20 cellular contexts compared by ENCODE assay signal in the genomic region with DNA sequence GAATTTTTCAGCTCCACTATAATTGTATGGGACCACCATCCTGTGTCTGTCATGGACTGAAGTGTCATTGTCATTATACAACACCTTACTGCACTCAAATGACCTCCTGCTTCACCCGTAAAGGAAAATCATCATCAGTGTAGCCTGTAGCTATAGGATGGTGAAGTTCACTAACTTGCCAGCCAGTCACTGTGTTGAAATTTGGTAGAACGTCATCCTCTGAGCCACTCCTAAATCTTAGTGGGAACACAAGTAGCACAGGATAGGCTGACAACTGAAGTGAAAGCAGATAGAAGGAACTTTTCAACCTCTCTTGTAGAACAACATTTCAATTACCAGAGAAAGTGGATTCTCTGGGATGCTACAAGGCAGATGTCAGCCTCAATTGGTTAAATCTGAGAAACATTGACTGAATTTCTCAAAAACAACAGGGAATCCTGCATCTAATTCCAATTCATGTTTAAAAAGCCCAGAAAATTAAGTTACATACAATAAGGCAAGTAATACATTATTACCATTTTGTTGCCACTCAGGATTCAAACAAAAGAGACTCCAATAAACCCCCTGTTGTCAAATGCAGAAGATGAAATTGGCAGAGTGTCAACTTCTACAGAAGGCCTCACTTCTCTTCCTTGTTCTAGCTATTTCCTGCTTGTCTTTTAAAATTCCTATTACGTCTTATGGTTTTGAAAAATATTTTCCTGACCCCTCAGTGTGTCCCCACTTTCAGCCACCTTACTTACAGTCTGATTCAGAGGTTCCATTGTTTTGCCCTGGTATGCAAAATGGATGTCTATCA.
DNase-seq lines count a peak whose midpoint lies in the region; ATAC-seq, FAIRE-seq and TF ChIP-seq lines count a peak whose summit lies in the region.
"Had no signal": no experiment of that assay in that cellular context is flagged by ENCODE, and none has a peak within 500 bp of the region (broad histone marks: within the 10 kb centered on the region; RNA-seq: fewer than 3 reads in every experiment).

No MANE protein-coding gene starts in this region.

- CTCF ChIA-PET in endothelial cell of umbilical vein (lab: Charles Lee) = no interaction called here

- no peak overlapping the region for H3K4me3 ChIP-seq in endothelial cell of umbilical vein (replicated peaks in 1 of 3; ENCODE audit: insufficient read depth in 1 of 3, low read depth in 1 of 3, low read length in 3 of 3)
- H3K4me3 ChIP-seq: stomach, upper lobe of right lung had no signal

- TF ChIP-seq POLR2A in endothelial cell of umbilical vein (IDR thresholded peaks at IDR 0.05; ENCODE audit: low read depth, low read length) = no peak

- H3K4me1 ChIP-seq in endothelial cell of umbilical vein (ENCODE audit: control insufficient read depth, extremely low read depth, insufficient read depth, low read length) = peaks cover 12% of the 10 kb centered on the region
- H3K4me1 ChIP-seq: upper lobe of right lung had no signal

- no peak overlapping the region for H3K4me2 ChIP-seq in endothelial cell of umbilical vein (ENCODE audit: insufficient read depth, low read length)

- H3K27ac ChIP-seq in endothelial cell of umbilical vein (ENCODE audit: insufficient read depth, low read depth, low read length) = peak overlapping the region; percentile 18
- H3K27ac ChIP-seq: upper lobe of right lung had no signal

- H3K36me3 ChIP-seq in endothelial cell of umbilical vein (ENCODE audit: control insufficient read depth in 2 of 2, extremely low read depth in 1 of 2, insufficient read depth in 2 of 2, low read length in 2 of 2) = no peaks in the 10 kb centered on the region
- H3K36me3 ChIP-seq: stomach, upper lobe of right lung had no signal

- H3K9me3 ChIP-seq in endothelial cell of umbilical vein (replicated peaks; ENCODE audit: control insufficient read depth, insufficient read depth, low read length) = no peaks in the 10 kb centered on the region
- H3K9me3 ChIP-seq: stomach, upper lobe of right lung had no signal

- no peak for TF ChIP-seq CTCF in endothelial cell of umbilical vein (IDR thresholded peaks at IDR 0.05; ENCODE audit: extremely low read depth in 1 of 2, insufficient read depth in 1 of 2, low read depth in 1 of 2, low read length in 2 of 2)

- no peaks in the 10 kb centered on the region for H3K27me3 ChIP-seq in endothelial cell of umbilical vein (ENCODE audit: control insufficient read depth in 2 of 2, insufficient read depth in 2 of 2, low read length in 2 of 2)
- H3K27me3 ChIP-seq: stomach, upper lobe of right lung had no signal

- ATAC-seq in GM18870 (IDR thresholded peaks at IDR 0.05; ENCODE audit: unreplicated experiment) = no peak
- no peak for ATAC-seq in GM18511 (IDR thresholded peaks at IDR 0.05; ENCODE audit: unreplicated experiment)
- ATAC-seq: activated CD8-positive, alpha-beta T cell treated with anti-CD3 and anti-CD28 coated beads, Interleukin-2, amount 10 ng/mL, durations not matched to agents 7 days and 5 days had no signal

- no peaks in the 10 kb centered on the region for H3K9me1 ChIP-seq in endothelial cell of umbilical vein (replicated peaks; ENCODE audit: control insufficient read depth, extremely low read depth, insufficient read depth, low read length)

- peak; percentile 38 for DNase-seq in NCI-H1092 treated with DMSO at 0.1 percent for 48 hours (lab: John Stamatoyannopoulos, UW)
- DNase-seq in NCI-H1092 (lab: John Stamatoyannopoulos, UW) = no peak
- peak; percentile 52 for DNase-seq in NCI-H146 (lab: John Stamatoyannopoulos, UW)
- no peak for DNase-seq in endothelial cell of umbilical vein (ENCODE audit: low read depth, low spot score)
- DNase-seq in renal cortical epithelial cell (ENCODE audit: low read depth) = peak; percentile 9
- no peak for DNase-seq in islet precursor cell
- DNase-seq: activated CD8-positive, alpha-beta T cell treated with anti-CD3 and anti-CD28 coated beads, Interleukin-2, amount 10 ng/mL, durations not matched to agents 7 days and 5 days; activated naive CD4-positive, alpha-beta T cell treated with anti-CD3 and anti-CD28 coated beads for 36 hours; activated T-cell treated with anti-CD3 and anti-CD28 coated beads, Interleukin-2, amount 50 U/mL, for 24 hours; aorta; DMS79; kidney; NCI-H1436 treated with DMSO at 0.1 percent for 48 hours; RPMI8226; stomach; T1000; upper lobe of right lung had no signal

- no peaks in the 10 kb centered on the region for H4K20me1 ChIP-seq in endothelial cell of umbilical vein (replicated peaks; ENCODE audit: control insufficient read depth, extremely low read depth, insufficient read depth, low read length)

- H3K9ac ChIP-seq in endothelial cell of umbilical vein (replicated peaks; ENCODE audit: extremely low read depth, insufficient read depth, low read length) = no peak overlapping the region

- POLR2A ChIA-PET in endothelial cell of umbilical vein (lab: Charles Lee) = no interaction called here

- FAIRE-seq in endothelial cell of umbilical vein (lab: Jason Lieb, UNC) = no peak
- FAIRE-seq: endometrium, kidney had no signal

- dilution Hi-C loops in endothelial cell of umbilical vein (cut with MboI; ENCODE audit: extremely low pct_ligation_motif_present, low sequenced_read_pairs) = no loop called here

- intact Hi-C loops in endothelial cell of umbilical vein (cut with micrococcal nuclease) = loop anchor here (2.0 kb wide), 1 partner anchor 173 kb away; no protein-coding TSS in a partner anchor

- peak overlapping the region; percentile 11 for H2AFZ ChIP-seq in endothelial cell of umbilical vein (ENCODE audit: low read depth, low read length)

- no peaks in the 10 kb centered on the region for H3K79me2 ChIP-seq in endothelial cell of umbilical vein (ENCODE audit: control insufficient read depth, insufficient read depth, low read length)

- no TSS peak for BruUV-seq in endothelial cell of umbilical vein (replicated peaks; lab: Mats Ljungman, UMichigan)

TF ChIP-seq in endothelial cell of umbilical vein, 7 proteins besides CTCF, POLR2A, EP300 and RAD21:
- TF ChIP-seq POLR2AphosphoS5 (IDR thresholded peaks at IDR 0.05; ENCODE audit: insufficient read depth, low read depth, low read length) = no peak

Comparison
In these comparisons a context has a peak if more than half of its experiments do, and no peak if none do; other contexts are left out.
1. DNase-seq: peak in NCI-H1092 treated with DMSO at 0.1 percent for 48 hours (single experiment), NCI-H146 (single experiment) and renal cortical epithelial cell (single experiment); none in NCI-H1092 (single experiment), endothelial cell of umbilical vein (single experiment) and islet precursor cell (single experiment).